8 cellular contexts compared by ENCODE assay signal in genomic region chr18:46173393-46174316, GRCh38.
DNase-seq lines count a peak whose midpoint lies in the region; ATAC-seq, FAIRE-seq and TF ChIP-seq lines count a peak whose summit lies in the region.

No MANE protein-coding gene starts in this region.

- peaks cover 3% of the 10 kb centered on the region for H3K36me3 ChIP-seq in mesodermal cell (ENCODE audit: control insufficient read depth, insufficient read depth, low read length)

- no peak for FAIRE-seq in D721Med (lab: Jason Lieb, UNC)
- FAIRE-seq in endometrium (lab: Jason Lieb, UNC): peak; percentile 67

- DNase-seq in D721Med (ENCODE audit: insufficient read length, low spot score): peak; percentile 97
- peak; percentile 20 to 98 (median 90) for DNase-seq in HUDEP-2 (lab: John Stamatoyannopoulos, UW; ENCODE audit: unreplicated experiment in 76 of 76)
- DNase-seq in NOMO-1 treated with DMSO at 0.1 percent for 48 hours (lab: John Stamatoyannopoulos, UW; ENCODE audit: unreplicated experiment): peak; percentile 95
- DNase-seq in activated CD8-positive, alpha-beta memory T cell treated with anti-CD3 and anti-CD28 coated beads, Interleukin-2, amount 50 U/mL, for 1 hour (ENCODE audit: extremely low read depth): peak; percentile 82
- DNase-seq in stimulated activated CD8-positive, alpha-beta memory T cell treated with anti-CD3 and anti-CD28 coated beads, Interleukin-15, amount 100 ng/mL, for 24 hours (ENCODE audit: low read depth): peak; percentile 82

- H3K4me3 ChIP-seq in mesodermal cell (ENCODE audit: extremely low read depth, insufficient read depth, low read length, poor library complexity, severe bottlenecking): peak overlapping the region; percentile 88

- 0% methylated on average over 70 to 86 of the region's 90 CpGs for WGBS in mesodermal cell (ENCODE audit: insufficient coverage in 2 of 2), 2 experiments

- peaks cover 14% of the 10 kb centered on the region for H3K4me1 ChIP-seq in mesodermal cell (ENCODE audit: control insufficient read depth, insufficient read depth, low read length, poor library complexity, severe bottlenecking)

- TF ChIP-seq CTCF in D721Med (IDR thresholded peaks at IDR 0.05; ENCODE audit: insufficient read depth, missing control alignments): peak; percentile 82

- no peaks in the 10 kb centered on the region for H3K9me3 ChIP-seq in mesodermal cell (ENCODE audit: control insufficient read depth, low read length)

- ATAC-seq in GM21390 (IDR thresholded peaks at IDR 0.05; ENCODE audit: unreplicated experiment): peak; percentile 83

- peak overlapping the region; percentile 97 for H3K27ac ChIP-seq in mesodermal cell (ENCODE audit: low read depth, low read length, severe bottlenecking)

Comparison
In these comparisons a context has a peak if more than half of its experiments do, and no peak if none do; other contexts are left out.
1. Peak in every context shown above with its lines: DNase-seq, ATAC-seq, H3K4me3 ChIP-seq and H3K27ac ChIP-seq.